Comparison of ENCODE assay signal across 8 cellular contexts in the genomic region with DNA sequence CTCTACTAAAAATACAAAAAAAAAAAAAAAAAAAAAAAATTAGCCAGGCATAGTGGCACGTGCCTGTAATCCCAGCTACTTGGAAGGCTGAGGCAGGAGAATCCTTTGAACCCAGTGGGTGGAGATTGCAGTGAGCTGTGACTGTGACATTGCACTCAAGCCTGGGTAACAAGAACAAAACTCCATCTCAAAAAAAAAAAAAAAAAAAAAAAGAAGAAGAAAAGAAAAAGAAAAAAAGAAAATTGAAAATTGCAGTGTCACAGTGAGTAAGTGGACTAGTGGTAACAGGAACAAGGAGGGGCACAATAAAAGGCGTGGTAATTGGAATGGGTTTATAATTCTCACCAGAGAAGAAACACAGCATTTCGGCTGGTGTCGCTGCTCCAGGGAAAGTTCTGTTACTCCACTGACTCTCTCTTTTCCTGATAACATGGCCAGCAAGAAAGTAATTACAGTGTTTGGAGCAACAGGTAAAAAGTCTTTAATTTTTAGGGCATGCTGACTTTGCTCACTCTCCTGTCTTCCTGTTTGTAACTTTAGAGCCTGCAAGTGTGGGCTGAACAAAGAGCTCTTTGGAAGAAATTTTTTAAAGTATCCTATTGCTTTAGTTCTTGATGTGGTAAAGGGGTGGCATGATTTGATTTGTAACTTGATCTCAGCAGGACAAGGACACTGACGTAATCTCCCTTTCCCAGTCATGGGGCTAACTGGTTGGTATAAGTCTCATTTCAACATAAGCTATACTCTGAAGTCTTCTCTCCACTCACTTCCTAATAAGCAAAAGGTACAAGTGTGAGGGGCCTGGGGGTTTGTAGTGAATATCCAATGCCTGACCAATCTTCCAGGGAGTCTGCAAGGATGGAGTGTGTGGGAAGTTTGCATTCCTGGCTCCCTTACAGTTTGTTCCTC. TPM values are rescaled to one million over a fixed set of nuclear protein-coding genes. Genes with fewer than 3 reads are reported as not detected.
A peak's percentile ranks its signal among the peaks of the same experiment; 100 is the strongest.
DNase-seq lines count a peak whose midpoint lies in the region; TF ChIP-seq lines count a peak whose summit lies in the region.

No MANE protein-coding gene starts in this region.

- WGBS in mammary epithelial cell (ENCODE audit: low coverage, missing lambda C conversion rate): 0% methylated on average over 5 of the region's 5 CpGs

- TF ChIP-seq CTCF in mammary epithelial cell (conservative IDR thresholded peaks at IDR 0.05 in 1 of 2, IDR thresholded peaks at IDR 0.05 in 1 of 2; ENCODE audit: extremely low read depth in 1 of 2, insufficient read depth in 1 of 2, low read depth in 1 of 2, low read length in 2 of 2): no peak

- intact Hi-C loops in mammary epithelial cell (cut with micrococcal nuclease): no loop called here

- peaks cover 25% of the 10 kb centered on the region for H3K79me2 ChIP-seq in mammary epithelial cell (ENCODE audit: insufficient read depth, low read length)

- peak overlapping the region; percentile 86 for H3K9ac ChIP-seq in mammary epithelial cell (ENCODE audit: insufficient read depth, low read length)

- dilution Hi-C loops in mammary epithelial cell (cut with HindIII; ENCODE audit: low sequenced_read_pairs): no loop called here

- H3K27ac ChIP-seq in mammary epithelial cell (ENCODE audit: insufficient read depth, low read depth, low read length): peak overlapping the region; percentile 93

- peak overlapping the region; percentile 80 for H3K4me2 ChIP-seq in mammary epithelial cell (ENCODE audit: insufficient read depth, low read depth, low read length)

- CTCF ChIA-PET in mammary epithelial cell (lab: Charles Lee; ENCODE audit: low non-redundant PET): interaction anchor here (0.6 to 2.4 kb wide), 3 partner anchors 16 to 581 kb away, joined by 3 to 28 read pairs (median 9); no protein-coding TSS in a partner anchor

- BruUV-seq in mammary epithelial cell (replicated peaks; lab: Mats Ljungman, UMichigan): TSS peak; percentile 88

- no peaks in the 10 kb centered on the region for H4K20me1 ChIP-seq in mammary epithelial cell (ENCODE audit: insufficient read depth, low read length)

- in situ Hi-C loops in mammary epithelial cell (cut with MboI; ENCODE audit: low sequenced_read_pairs in 2 of 2): no loop called here
- in situ Hi-C loops in ACHN (cut with HindIII; ENCODE audit: low pct_ligation_motif_present, low pct_unique_long_range_greater_than_20kb, low sequenced_read_pairs): no loop called here

- H3K36me3 ChIP-seq in mammary epithelial cell (ENCODE audit: insufficient read depth, low read length): no peaks in the 10 kb centered on the region

- peak overlapping the region; percentile 73 for H2AFZ ChIP-seq in mammary epithelial cell (ENCODE audit: low read depth, low read length)

- DNase-seq in COLO829 (ENCODE audit: low spot score) (peak; percentile 96), MV-4-11 (lab: John Stamatoyannopoulos, UW) (peak; percentile 53), mammary epithelial cell (peak; percentile 74), myocyte (ENCODE audit: low read depth) (peak; percentile 85), anterior cingulate cortex (lab: John Stamatoyannopoulos, UW) (no peak), NCI-H2029 treated with DMSO at 0.1 percent for 48 hours (lab: John Stamatoyannopoulos, UW) (no peak), NCI-H1105 (lab: John Stamatoyannopoulos, UW) (no peak), ACHN (no peak)

- peak overlapping the region; percentile 34 to 56 (median 49) for H3K4me3 ChIP-seq in mammary epithelial cell (replicated peaks in 1 of 3; ENCODE audit: insufficient read depth in 1 of 3, low read depth in 2 of 3, low read length in 3 of 3)

- H3K9me3 ChIP-seq in mammary epithelial cell (replicated peaks; ENCODE audit: insufficient read depth, low read length): no peaks in the 10 kb centered on the region

- no peaks in the 10 kb centered on the region for H3K27me3 ChIP-seq in mammary epithelial cell (ENCODE audit: insufficient read depth, low read length)

- H3K4me1 ChIP-seq in mammary epithelial cell (ENCODE audit: insufficient read depth, low read length): peaks cover 22% of the 10 kb centered on the region

RNA-seq across cellular contexts. Expression of a gene that starts 22.0 kb away (rescaled TPM):
- total RNA-seq in mammary epithelial cell: 100 to 1,000 TPM; 117 to 151 TPM
- 130 TPM for polyA plus RNA-seq in mammary epithelial cell
- 210 TPM for polyA minus RNA-seq in mammary epithelial cell
- 103 and 114 TPM in 2 replicates for total RNA-seq in myocyte
- 82.1 TPM for polyA plus RNA-seq in myocyte (2012)

Comparison
In these comparisons a context has a peak if more than half of its experiments do, and no peak if none do; other contexts are left out.
1. DNase-seq: peak in COLO829 (single experiment), MV-4-11 (single experiment), mammary epithelial cell (single experiment) and myocyte (single experiment); none in anterior cingulate cortex (0 of 58), NCI-H2029 treated with DMSO at 0.1 percent for 48 hours (single experiment), NCI-H1105 (single experiment) and ACHN (single experiment).